ENCODE assay signal across 23 cellular contexts in genomic region chr12:84512751-84513150, GRCh38.
"Had no signal": no experiment of that assay in that cellular context is flagged by ENCODE, and none has a peak within 500 bp of the region (broad histone marks: within the 10 kb centered on the region; RNA-seq: fewer than 3 reads in every experiment).

No MANE protein-coding gene starts in this region.

- DNase-seq: cortex of kidney; dorsolateral prefrontal cortex; effector CD8-positive, alpha-beta T cell; esophagus squamous epithelium; gastrocnemius medialis; heart right ventricle; hypothalamus; islet precursor cell; left ventricle myocardium inferior; lower lobe of right lung; mesenchymal stem cell; midbrain; nucleus accumbens; ovary; small intestine; stimulated activated CD4-positive, alpha-beta T cell treated with anti-CD3 and anti-CD28 coated beads, Interleukin-12 subunit alpha, Interleukin-12 subunit beta, amount 100 ng/mL, for 4 hours; stimulated activated CD4-positive, alpha-beta T cell treated with anti-CD3 and anti-CD28 coated beads, Interleukin-2, amount 100 ng/mL, for 48 hours; stimulated activated naive CD4-positive, alpha-beta T cell treated with Interleukin-2 at 50 U/mL for 16 hours; trophoblast cell had no signal

- H3K27me3 ChIP-seq: dorsolateral prefrontal cortex, esophagus squamous epithelium, gastrocnemius medialis, heart right ventricle, neural progenitor cell, ovary, right atrium auricular region had no signal

- H3K9me3 ChIP-seq: esophagus squamous epithelium, gastrocnemius medialis, heart right ventricle, left ventricle myocardium inferior, lower lobe of right lung, ovary, right atrium auricular region had no signal

- H3K4me2 ChIP-seq: neural progenitor cell had no signal

- H3K9ac ChIP-seq: neural progenitor cell had no signal

- H2AFZ ChIP-seq: neural progenitor cell had no signal

- H3K4me1 ChIP-seq: gastrocnemius medialis, lower lobe of right lung, neural progenitor cell had no signal

- ATAC-seq: gastrocnemius medialis; heart right ventricle; natural killer cell treated with Interleukin-12 subunit alpha and Interleukin-12 subunit beta and Interleukin-15 and Interleukin-18, amount 100 ng/mL, for 72 hours had no signal

- H3K27ac ChIP-seq: dorsolateral prefrontal cortex, epithelial cell of prostate, esophagus squamous epithelium, gastrocnemius medialis, heart right ventricle, left ventricle myocardium inferior, lower lobe of right lung, neural progenitor cell, ovary, right atrium auricular region had no signal

- H3K36me3 ChIP-seq: esophagus squamous epithelium, gastrocnemius medialis, heart right ventricle, left ventricle myocardium inferior, lower lobe of right lung, neural progenitor cell, ovary, right atrium auricular region had no signal

- H3K4me3 ChIP-seq: dorsolateral prefrontal cortex, esophagus squamous epithelium, gastrocnemius medialis, heart right ventricle, left ventricle myocardium inferior, lower lobe of right lung, neural progenitor cell, ovary, right atrium auricular region had no signal
